ENCODE assay signal across 8 cellular contexts in the genomic region with DNA sequence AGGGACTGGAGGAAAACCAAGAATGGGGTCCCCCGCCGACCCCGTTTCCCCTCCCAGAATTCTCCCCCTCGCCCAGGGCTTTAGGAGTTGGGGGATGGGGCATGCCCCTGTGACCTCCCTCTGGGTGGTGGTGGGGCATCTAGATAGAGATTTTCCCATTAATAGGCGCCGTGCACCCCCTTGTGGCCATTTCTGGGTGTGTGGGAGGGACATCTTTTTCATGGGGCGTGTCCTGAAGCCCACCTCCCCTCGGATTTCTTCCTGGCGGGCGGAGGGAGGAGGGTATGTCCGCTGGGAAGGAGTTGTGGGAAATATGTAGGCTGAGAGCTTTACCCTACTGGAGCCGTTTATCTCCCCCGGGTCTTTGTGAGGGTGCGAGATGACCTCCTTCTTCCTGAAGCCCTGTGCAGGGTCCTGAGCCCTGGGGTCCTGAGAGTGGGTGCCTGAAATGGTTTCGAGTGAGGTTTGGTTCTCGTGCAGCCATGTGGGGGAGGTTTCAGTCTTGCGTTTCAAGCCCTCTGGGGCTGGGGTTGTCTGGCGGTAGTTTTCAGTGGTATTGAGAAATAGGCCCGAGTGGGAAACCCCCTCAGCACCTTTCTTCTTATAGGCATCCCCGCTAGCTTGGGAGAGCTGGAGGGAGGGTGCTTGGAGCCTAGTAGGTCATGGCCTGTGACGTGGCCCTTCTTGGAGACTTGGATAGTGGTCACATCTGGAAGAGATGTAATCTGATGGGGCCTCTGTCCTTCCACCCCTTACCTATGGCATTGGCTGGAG. TPM values are rescaled to one million over a fixed set of nuclear protein-coding genes. Genes with fewer than 3 reads are reported as not detected.
A peak's percentile ranks its signal among the peaks of the same experiment; 100 is the strongest.
DNase-seq lines count a peak whose midpoint lies in the region; ATAC-seq and TF ChIP-seq lines count a peak whose summit lies in the region.

No MANE protein-coding gene starts in this region.

- TF ChIP-seq EP300 in Ishikawa (IDR thresholded peaks at IDR 0.05; ENCODE audit: borderline replicate concordance), result no peak
- no peak for TF ChIP-seq EP300 in gastroesophageal sphincter (IDR thresholded peaks at IDR 0.05)

- intact Hi-C loops in tibial artery (cut with DNase I; ENCODE audit: low total_unique reads), result loop anchor here (2.0 to 10.0 kb wide), 3 partner anchors 87 to 183 kb away; partner anchors contain the start of genes FCGRT, PRR12 and RPS11

- peaks cover 31% of the 10 kb centered on the region for H3K4me1 Mint-ChIP-seq in osteocyte (ENCODE audit: unreplicated experiment)

- peak overlapping the region; percentile 83 for H3K27ac Mint-ChIP-seq in osteocyte (ENCODE audit: unreplicated experiment)

- H3K27me3 ChIP-seq in gastroesophageal sphincter, result no peaks in the 10 kb centered on the region
- no peaks in the 10 kb centered on the region for H3K27me3 ChIP-seq in tibial artery

- CTCF ChIA-PET in RWPE1 (lab: Yijun Ruan, JAX), result interaction anchor here (0.6 to 1.0 kb wide), 2 partner anchors 11 to 170 kb away, joined by 3 to 5 read pairs; partner anchors contain the start of gene ADM5

- H3K36me3 Mint-ChIP-seq in osteocyte (ENCODE audit: unreplicated experiment), result peaks cover 3% of the 10 kb centered on the region

- H3K9me3 ChIP-seq in gastroesophageal sphincter, result no peaks in the 10 kb centered on the region
- no peaks in the 10 kb centered on the region for H3K9me3 ChIP-seq in tibial artery

- peak; percentile 62 for TF ChIP-seq CTCF in RWPE1 (conservative IDR thresholded peaks at IDR 0.05; ENCODE audit: low read depth)
- peak in 3 of 4 experiments; percentile 53 to 66 (median 63) for TF ChIP-seq CTCF in gastroesophageal sphincter (IDR thresholded peaks at IDR 0.05)
- peak; percentile 71 for TF ChIP-seq CTCF in osteocyte (IDR thresholded peaks at IDR 0.05)
- TF ChIP-seq CTCF in tibial artery (IDR thresholded peaks at IDR 0.05), result peak; percentile 50 to 64

- DNase-seq in D341Med (ENCODE audit: low spot score) (peak; percentile 65), RWPE1 (ENCODE audit: low spot score) (peak; percentile 65), osteocyte (ENCODE audit: extremely low spot score, unreplicated experiment) (peak; percentile 91), tibial artery (peak; percentile 73 to 85), putamen (ENCODE audit: low spot score) (no peak)
- peak; percentile 94 for DNase-seq in activated effector memory CD4-positive, alpha-beta T cell treated with anti-CD3 and anti-CD28 coated beads, Interleukin-2, amount 50 U/mL, for 16 hours

- WGBS in gastroesophageal sphincter (ENCODE audit: low coverage in 1 of 2), 2 donors, result 0% methylated on average over 5 of the region's 21 CpGs; no CpG with 5 or more reads in 1 of the 2 donors

- POLR2A ChIA-PET in RWPE1 (lab: Yijun Ruan, JAX; ENCODE audit: low non-redundant PET), result interaction anchor here (1.8 kb wide), 1 partner anchor 36 kb away, joined by 4 read pairs; the partner anchor contains the start of gene SCAF1

- TF ChIP-seq RAD21 in Ishikawa (IDR thresholded peaks at IDR 0.05; ENCODE audit: low read depth), result peak; percentile 32; the same call in 1 of the 2 replicates

- H3K9me3 Mint-ChIP-seq in osteocyte (ENCODE audit: unreplicated experiment), result no peaks in the 10 kb centered on the region

- no peaks in the 10 kb centered on the region for H3K27me3 Mint-ChIP-seq in osteocyte (ENCODE audit: unreplicated experiment)

- no peak for ATAC-seq in gastroesophageal sphincter

- no peak for TF ChIP-seq POLR2A in gastroesophageal sphincter (IDR thresholded peaks at IDR 0.05)

- H3K4me1 ChIP-seq in gastroesophageal sphincter (peaks cover 0 to 61% (median 19%) of the 10 kb centered on the region in 3 donors), tibial artery (peaks cover 6 to 49% (median 41%) of the 10 kb centered on the region in 4 donors)

- peak overlapping the region; percentile 80 for H3K4me3 Mint-ChIP-seq in osteocyte (ENCODE audit: unreplicated experiment)

- H3K36me3 ChIP-seq in gastroesophageal sphincter (peaks cover 0 to 23% of the 10 kb centered on the region in 2 donors), tibial artery (peaks cover 20 to 25% (median 21%) of the 10 kb centered on the region in 3 donors)

- H3K4me3 ChIP-seq in gastroesophageal sphincter (peak overlapping the region; percentile 88 to 100), tibial artery (peak overlapping the region; percentile 91 to 100)

- H3K27ac ChIP-seq in RWPE1 (peak overlapping the region; percentile 88), gastroesophageal sphincter (peak overlapping the region; percentile 70 to 96 (median 93)), tibial artery (peak overlapping the region; percentile 97 to 99)

TF ChIP-seq in Ishikawa, 13 proteins besides CTCF, POLR2A, EP300 and RAD21:
- TF ChIP-seq ZBTB7A (IDR thresholded peaks at IDR 0.05; ENCODE audit: low read depth) (0 out of 2 replicates have a peak, but pooled peaks have one; percentile 42), TCF12 (IDR thresholded peaks at IDR 0.05; ENCODE audit: low read depth) (no peak), CREB1 (IDR thresholded peaks at IDR 0.05; ENCODE audit: low read depth) (no peak), YY1 (IDR thresholded peaks at IDR 0.05; ENCODE audit: low read depth) (0 out of 2 replicates have a peak, but pooled peaks have one; percentile 19), FOXM1 (IDR thresholded peaks at IDR 0.05; ENCODE audit: borderline replicate concordance, low read depth) (no peak), CEBPB (IDR thresholded peaks at IDR 0.05) (0 out of 2 replicates have a peak, but pooled peaks have one; percentile 3), TAF1 (IDR thresholded peaks at IDR 0.05; ENCODE audit: low read depth) (no peak), MAX (IDR thresholded peaks at IDR 0.05) (no peak)

RNA-seq across cellular contexts. Expression of gene PRMT1, which starts 1.0 kb away (rescaled TPM):
- 100 to 1,000 TPM; 137 to 152 (median 146) TPM for total RNA-seq in gastroesophageal sphincter
- 121 and 126 TPM in 2 replicates for total RNA-seq in osteocyte

RNA-seq across cellular contexts. Expression of gene ADM5, which starts 11.3 kb away (rescaled TPM):
- total RNA-seq in gastroesophageal sphincter (1 to 10 TPM in 3 of 4 donors, not detected in 1; 1.3 to 4.1 (median 1.5) TPM), osteocyte (0.73 and 1.5 TPM in 2 replicates)

RNA-seq across cellular contexts. Expression of gene BCL2L12, which starts 12.4 kb away (rescaled TPM):
- total RNA-seq in gastroesophageal sphincter (1 to 10 TPM; 3.3 to 7.9 (median 6.4) TPM), osteocyte (23.6 and 29.3 TPM in 2 replicates)

RNA-seq across cellular contexts. Expression of gene IRF3, which starts 12.4 kb away (rescaled TPM):
- total RNA-seq in gastroesophageal sphincter (10 to 100 TPM; 29.2 to 68.6 (median 39.9) TPM), osteocyte (80.9 and 88.9 TPM in 2 replicates)

RNA-seq across cellular contexts. Expression of gene CPT1C, which starts 12.8 kb away (rescaled TPM):
- total RNA-seq in gastroesophageal sphincter (1 to 10 TPM; 2.0 to 3.0 (median 2.6) TPM), osteocyte (44.2 and 48.8 TPM in 2 replicates)
